In genomic region chr7:18529213-18529612, GRCh38 we compare ENCODE assay signal across 25 cellular contexts. TPM values are rescaled to one million over a fixed set of nuclear protein-coding genes. Genes with fewer than 3 reads are reported as not detected.
"Had no signal": no experiment of that assay in that cellular context is flagged by ENCODE, and none has a peak within 500 bp of the region (broad histone marks: within the 10 kb centered on the region; RNA-seq: fewer than 3 reads in every experiment).

No MANE protein-coding gene starts in this region.

- H3K27ac Mint-ChIP-seq: activated CD4-positive, alpha-beta T cell treated with anti-CD3 and anti-CD28 coated beads, Interleukin-2, amount 10 ng/mL, durations not matched to agents 24 days and 14 days; activated CD8-positive, alpha-beta T cell treated with anti-CD3 and anti-CD28 coated beads for 36 hours; activated naive CD4-positive, alpha-beta T cell treated with anti-CD3 and anti-CD28 coated beads for 36 hours; activated naive CD8-positive, alpha-beta T cell treated with anti-CD3 and anti-CD28 coated beads, Interleukin-2, amount 50 U/mL, for 24 hours; activated T-cell treated with anti-CD3 and anti-CD28 coated beads, Interleukin-2, amount 50 U/mL, for 24 hours; activated T-helper 2 cell treated with anti-CD3 and anti-CD28 coated beads, Interferon-gamma antibody, Interleukin-2, Interleukin-4, amounts not matched to agents 10 μg/mL and 5 μg/mL and 100 μg/mL, durations not matched to agents 14 hours and 24 hours and 36 hours; nephron had no signal

- H3K27me3 ChIP-seq: brain microvascular endothelial cell, colonic mucosa, foreskin keratinocyte, spleen had no signal

- H3K27me3 Mint-ChIP-seq: activated CD4-positive, alpha-beta T cell treated with anti-CD3 and anti-CD28 coated beads, Interleukin-2, amount 10 ng/mL, durations not matched to agents 24 days and 14 days; activated CD8-positive, alpha-beta T cell treated with anti-CD3 and anti-CD28 coated beads for 36 hours; activated naive CD8-positive, alpha-beta T cell treated with anti-CD3 and anti-CD28 coated beads, Interleukin-2, amount 50 U/mL, for 24 hours; activated T-cell treated with anti-CD3 and anti-CD28 coated beads, Interleukin-2, amount 50 U/mL, for 24 hours had no signal

- H3K4me3 ChIP-seq: colonic mucosa, lower lobe of right lung, spleen had no signal

- H3K9me3 Mint-ChIP-seq: activated CD4-positive, alpha-beta T cell treated with anti-CD3 and anti-CD28 coated beads, Interleukin-2, amount 10 ng/mL, durations not matched to agents 24 days and 14 days; activated CD8-positive, alpha-beta T cell treated with anti-CD3 and anti-CD28 coated beads for 36 hours; activated naive CD4-positive, alpha-beta T cell treated with anti-CD3 and anti-CD28 coated beads for 36 hours; activated T-cell treated with anti-CD3 and anti-CD28 coated beads, Interleukin-2, amount 50 U/mL, for 24 hours; activated T-helper 2 cell treated with anti-CD3 and anti-CD28 coated beads, Interferon-gamma antibody, Interleukin-2, Interleukin-4, amounts not matched to agents 10 μg/mL and 5 μg/mL and 100 μg/mL, durations not matched to agents 14 hours and 24 hours and 36 hours; nephron had no signal

- H3K4me1 Mint-ChIP-seq: activated CD4-positive, alpha-beta T cell treated with anti-CD3 and anti-CD28 coated beads, Interleukin-2, amount 10 ng/mL, durations not matched to agents 24 days and 14 days had no signal

- H3K36me3 ChIP-seq: brain microvascular endothelial cell, colonic mucosa, lower lobe of right lung, spleen had no signal

- H3K27ac ChIP-seq: brain microvascular endothelial cell, colonic mucosa, foreskin keratinocyte, lower lobe of right lung had no signal

- DNase-seq: activated CD4-positive, alpha-beta T cell treated with anti-CD3 and anti-CD28 coated beads, Interleukin-2, amount 10 ng/mL, durations not matched to agents 24 days and 14 days; activated CD4-positive, CD25-positive, alpha-beta regulatory T cell; activated CD8-positive, alpha-beta T cell treated with anti-CD3 and anti-CD28 coated beads for 36 hours; activated naive CD4-positive, alpha-beta T cell treated with anti-CD3 and anti-CD28 coated beads for 36 hours; activated naive CD8-positive, alpha-beta T cell treated with anti-CD3 and anti-CD28 coated beads, Interleukin-2, amount 50 U/mL, for 24 hours; activated T-cell treated with anti-CD3 and anti-CD28 coated beads, Interleukin-2, amount 50 U/mL, for 24 hours; anterior cingulate cortex; brain microvascular endothelial cell; central memory CD4-positive, alpha-beta T cell; colonic mucosa; foreskin keratinocyte; glutamatergic neuron; hippocampal formation; left colon; lower lobe of right lung; nucleus accumbens; posterior cingulate gyrus; retina; spleen; stimulated activated naive CD4-positive, alpha-beta T cell treated with Interleukin-2 at 50 U/mL for 16 hours; substantia nigra; T-helper 9 cell; trophoblast cell had no signal

- ATAC-seq: activated CD8-positive, alpha-beta T cell treated with anti-CD3 and anti-CD28 coated beads for 36 hours; activated naive CD8-positive, alpha-beta T cell treated with anti-CD3 and anti-CD28 coated beads, Interleukin-2, amount 50 U/mL, for 24 hours; foreskin keratinocyte; left colon; lower lobe of right lung had no signal

- H3K4me1 ChIP-seq: colonic mucosa, foreskin keratinocyte, lower lobe of right lung had no signal

- H3K4me3 Mint-ChIP-seq: activated CD4-positive, alpha-beta T cell treated with anti-CD3 and anti-CD28 coated beads, Interleukin-2, amount 10 ng/mL, durations not matched to agents 24 days and 14 days; activated CD8-positive, alpha-beta T cell treated with anti-CD3 and anti-CD28 coated beads for 36 hours; activated naive CD4-positive, alpha-beta T cell treated with anti-CD3 and anti-CD28 coated beads for 36 hours; activated naive CD8-positive, alpha-beta T cell treated with anti-CD3 and anti-CD28 coated beads, Interleukin-2, amount 50 U/mL, for 24 hours; activated T-cell treated with anti-CD3 and anti-CD28 coated beads, Interleukin-2, amount 50 U/mL, for 24 hours; nephron had no signal

- H3K9me3 ChIP-seq: colonic mucosa, lower lobe of right lung, spleen had no signal

RNA-seq across cellular contexts. Expression of gene HDAC9, which starts 33.7 kb away (rescaled TPM):
- total RNA-seq: activated naive CD4-positive, alpha-beta T cell treated with anti-CD3 and anti-CD28 coated beads for 36 hours had no signal
